19 cellular contexts compared by ENCODE assay signal in the genomic region with DNA sequence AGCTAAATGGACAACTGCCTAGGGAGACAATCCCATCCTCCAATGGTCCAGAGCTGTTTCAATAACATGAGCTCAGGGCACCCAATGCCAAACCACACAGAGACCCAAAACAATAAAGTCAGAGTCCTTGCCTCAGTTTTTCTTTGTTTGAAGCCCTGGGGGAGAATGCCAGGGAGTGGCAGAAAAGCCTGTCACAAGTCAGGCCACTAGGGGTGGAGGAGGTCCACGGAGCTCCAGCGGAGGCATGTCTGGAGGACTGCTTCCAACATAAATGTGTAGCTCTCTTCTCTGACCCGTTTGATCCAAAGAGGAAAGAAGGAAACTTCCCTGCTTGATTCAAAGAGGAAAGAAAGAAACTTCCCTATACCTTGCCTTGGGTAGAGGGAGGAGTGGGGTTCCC.
DNase-seq lines count a peak whose midpoint lies in the region; ATAC-seq, FAIRE-seq and TF ChIP-seq lines count a peak whose summit lies in the region.
"Had no signal": no experiment of that assay in that cellular context is flagged by ENCODE, and none has a peak within 500 bp of the region (broad histone marks: within the 10 kb centered on the region; RNA-seq: fewer than 3 reads in every experiment).

No MANE protein-coding gene starts in this region.

- H2AK5ac ChIP-seq in mesenchymal stem cell (ENCODE audit: low read length, severe bottlenecking) = no peak overlapping the region

- H3K14ac ChIP-seq in mesenchymal stem cell (ENCODE audit: low read length in 2 of 2) = no peak overlapping the region

- H2AFZ ChIP-seq in mesenchymal stem cell (ENCODE audit: low read depth, low read length) = no peak overlapping the region
- H2AFZ ChIP-seq: GM23248 had no signal

- FAIRE-seq in small intestine (lab: Jason Lieb, UNC) = no peak
- FAIRE-seq: A204.1, GM12878 had no signal

- H3K27ac ChIP-seq in brain microvascular endothelial cell = no peak overlapping the region
- no peak overlapping the region for H3K27ac ChIP-seq in mesenchymal stem cell (ENCODE audit: low read length, poor library complexity, severe bottlenecking)
- no peak overlapping the region for H3K27ac ChIP-seq in small intestine (ENCODE audit: low read depth in 1 of 2, low read length in 1 of 2)
- H3K27ac ChIP-seq: BLaER1 treated with 17β-estradiol and CSF1 and Interleukin-3, amounts not matched to agents 10 nM and 100 nM; GM23248 had no signal

- H3K79me1 ChIP-seq in mesenchymal stem cell (replicated peaks; ENCODE audit: low read length, poor library complexity, severe bottlenecking) = no peaks in the 10 kb centered on the region

- H2BK120ac ChIP-seq in mesenchymal stem cell (ENCODE audit: low read depth, low read length) = no peak overlapping the region

- H3K36me3 ChIP-seq in brain microvascular endothelial cell (replicated peaks) = no peaks in the 10 kb centered on the region
- H3K36me3 ChIP-seq in mesenchymal stem cell (ENCODE audit: control insufficient read depth in 1 of 2, insufficient read depth in 2 of 2, low read depth in 1 of 2, low read length in 2 of 2) = no peaks in the 10 kb centered on the region
- H3K36me3 ChIP-seq in small intestine (ENCODE audit: control insufficient read depth in 2 of 2, insufficient read depth in 2 of 2, low read length in 2 of 2) = no peaks in the 10 kb centered on the region
- H3K36me3 ChIP-seq: BLaER1 treated with 17β-estradiol and CSF1 and Interleukin-3, amounts not matched to agents 10 nM and 100 nM; Peyer's patch had no signal

- no peak overlapping the region for H3K18ac ChIP-seq in mesenchymal stem cell (ENCODE audit: low read depth in 1 of 2, low read length in 2 of 2)

- H4K91ac ChIP-seq in mesenchymal stem cell (ENCODE audit: low read length) = no peak overlapping the region

- no peak overlapping the region for H3K4me3 Mint-ChIP-seq in activated CD8-positive, alpha-beta T cell treated with anti-CD3 and anti-CD28 coated beads for 36 hours

- no peak for ATAC-seq in GM18511 (IDR thresholded peaks at IDR 0.05; ENCODE audit: unreplicated experiment)
- ATAC-seq in activated CD8-positive, alpha-beta T cell treated with anti-CD3 and anti-CD28 coated beads for 36 hours = no peak
- ATAC-seq: GM12878, SK-N-SH treated with all-trans-retinoic acid at 6 μM for 48 hours had no signal

- H3K4me1 Mint-ChIP-seq in activated CD8-positive, alpha-beta T cell treated with anti-CD3 and anti-CD28 coated beads for 36 hours (ENCODE audit: low read depth) = no peaks in the 10 kb centered on the region

- H3K9me3 ChIP-seq in mesenchymal stem cell (ENCODE audit: control insufficient read depth, low read length) (no peaks in the 10 kb centered on the region), small intestine (ENCODE audit: control insufficient read depth, low read depth) (no peaks in the 10 kb centered on the region)
- H3K9me3 ChIP-seq: BLaER1 treated with 17β-estradiol and CSF1 and Interleukin-3, amounts not matched to agents 10 nM and 100 nM; Peyer's patch had no signal

- H3K27ac Mint-ChIP-seq in activated CD8-positive, alpha-beta T cell treated with anti-CD3 and anti-CD28 coated beads for 36 hours = no peak overlapping the region

- in situ Hi-C loops in brain microvascular endothelial cell (cut with HindIII; ENCODE audit: low pct_ligation_motif_present, low sequenced_read_pairs) = no loop called here

- no peaks in the 10 kb centered on the region for H3K36me3 Mint-ChIP-seq in activated CD8-positive, alpha-beta T cell treated with anti-CD3 and anti-CD28 coated beads for 36 hours (ENCODE audit: low read depth)

- no peak overlapping the region for H3K4ac ChIP-seq in mesenchymal stem cell (ENCODE audit: low read depth in 1 of 2, low read length in 2 of 2)

- H3K23ac ChIP-seq in mesenchymal stem cell (ENCODE audit: low read length in 2 of 2) = no peak overlapping the region

- no peaks in the 10 kb centered on the region for H3K27me3 Mint-ChIP-seq in activated CD8-positive, alpha-beta T cell treated with anti-CD3 and anti-CD28 coated beads for 36 hours

- H3K4me1 ChIP-seq in mesenchymal stem cell (ENCODE audit: control insufficient read depth, insufficient read depth, low read depth, low read length) (peaks cover 2% of the 10 kb centered on the region), small intestine (ENCODE audit: control insufficient read depth in 2 of 2, insufficient read depth in 1 of 2, low read depth in 1 of 2, low read length in 1 of 2) (peaks cover 0 to 8% of the 10 kb centered on the region in 2 donors)

- H3K27me3 ChIP-seq in brain microvascular endothelial cell (replicated peaks) (no peaks in the 10 kb centered on the region), mesenchymal stem cell (ENCODE audit: control insufficient read depth in 1 of 2, insufficient read depth in 1 of 2, low read length in 2 of 2) (peaks cover 12 to 44% of the 10 kb centered on the region in 2 experiments), small intestine (ENCODE audit: control insufficient read depth in 2 of 2, insufficient read depth in 2 of 2, low read length in 2 of 2) (no peaks in the 10 kb centered on the region)
- H3K27me3 ChIP-seq: Peyer's patch had no signal

- H3K4me3 ChIP-seq in brain microvascular endothelial cell (ENCODE audit: low read depth, low read length) = no peak overlapping the region
- H3K4me3 ChIP-seq in mesenchymal stem cell (ENCODE audit: insufficient read depth in 1 of 2, low read depth in 1 of 2, low read length in 2 of 2) = no peak overlapping the region
- H3K4me3 ChIP-seq in small intestine (ENCODE audit: low read depth in 1 of 2, low read length in 2 of 2) = no peak overlapping the region
- H3K4me3 ChIP-seq: BLaER1 treated with 17β-estradiol and CSF1 and Interleukin-3, amounts not matched to agents 10 nM and 100 nM; GM12878; GM23248; Peyer's patch had no signal

- H2BK5ac ChIP-seq in mesenchymal stem cell (ENCODE audit: low read depth, low read length, poor library complexity, severe bottlenecking) = no peak overlapping the region

- peak overlapping the region; percentile 6 for H2BK15ac ChIP-seq in mesenchymal stem cell (ENCODE audit: low read depth, poor library complexity, severe bottlenecking)

- H4K8ac ChIP-seq in mesenchymal stem cell (ENCODE audit: low read length) = no peak overlapping the region

- POLR2A ChIA-PET in activated CD8-positive, alpha-beta T cell treated with anti-CD3 and anti-CD28 coated beads for 36 hours (lab: Charles Lee) = no interaction called here

- no peak overlapping the region for H3K9ac ChIP-seq in mesenchymal stem cell (ENCODE audit: low read length)
- H3K9ac ChIP-seq: BLaER1 treated with 17β-estradiol and CSF1 and Interleukin-3, amounts not matched to agents 10 nM and 100 nM; GM23248 had no signal

- 89% methylated on average over 2 of the region's 3 CpGs for WGBS in mesenchymal stem cell
- WGBS in small intestine, 3 donors = 51 to 74% (median 66%) methylated on average over 3 of the region's 3 CpGs

- CTCF ChIA-PET in activated CD8-positive, alpha-beta T cell treated with anti-CD3 and anti-CD28 coated beads for 36 hours (lab: Charles Lee) = no interaction called here

- DNase-seq in LoVo (ENCODE audit: low spot score) = peak; percentile 16
- no peak for DNase-seq in brain microvascular endothelial cell
- DNase-seq in mesenchymal stem cell = no peak
- no peak for DNase-seq in activated CD8-positive, alpha-beta memory T cell treated with anti-CD3 and anti-CD28 coated beads for 24 hours
- no peak for DNase-seq in activated CD8-positive, alpha-beta T cell treated with anti-CD3 and anti-CD28 coated beads for 36 hours
- DNase-seq in small intestine = no peak
- DNase-seq: DMS79 treated with DMSO at 0.1 percent for 48 hours, GM23248, NCI-H1417 treated with DMSO at 0.1 percent for 48 hours, NCI-H2029, NCI-H510A treated with DMSO at 0.1 percent for 48 hours, Peyer's patch, SHP77 treated with DMSO at 0.1 percent for 48 hours had no signal

- no peaks in the 10 kb centered on the region for H3K9me3 Mint-ChIP-seq in activated CD8-positive, alpha-beta T cell treated with anti-CD3 and anti-CD28 coated beads for 36 hours

- H3K4me2 ChIP-seq in mesenchymal stem cell (ENCODE audit: low read length, poor library complexity, severe bottlenecking) = no peak overlapping the region
- H3K4me2 ChIP-seq: BLaER1 treated with 17β-estradiol and CSF1 and Interleukin-3, amounts not matched to agents 10 nM and 100 nM had no signal

- intact Hi-C loops in activated CD8-positive, alpha-beta T cell treated with anti-CD3 and anti-CD28 coated beads for 36 hours (cut with micrococcal nuclease) = no loop called here

- no peak overlapping the region for H2BK12ac ChIP-seq in mesenchymal stem cell (ENCODE audit: low read length in 2 of 2)

- TF ChIP-seq CTCF in GM12873 (IDR thresholded peaks at IDR 0.05; ENCODE audit: insufficient read depth, low read depth, low read length, missing control alignments) (peak; percentile 10), brain microvascular endothelial cell (IDR thresholded peaks at IDR 0.05; ENCODE audit: low read depth, low read length, missing control alignments) (peak; percentile 12)
- no peak for TF ChIP-seq CTCF in activated CD8-positive, alpha-beta T cell treated with anti-CD3 and anti-CD28 coated beads for 36 hours (IDR thresholded peaks at IDR 0.05)
